11 cellular contexts compared by ENCODE assay signal in genomic region chrX:22800360-22800759, GRCh38.
DNase-seq lines count a peak whose midpoint lies in the region; ATAC-seq and FAIRE-seq lines count a peak whose summit lies in the region.
"Had no signal": no experiment of that assay in that cellular context is flagged by ENCODE, and none has a peak within 500 bp of the region (broad histone marks: within the 10 kb centered on the region; RNA-seq: fewer than 3 reads in every experiment).

No MANE protein-coding gene starts in this region.

- no peaks in the 10 kb centered on the region for H3K27me3 ChIP-seq in adipocyte (replicated peaks; ENCODE audit: control insufficient read depth, insufficient read depth, low read length)

- no peaks in the 10 kb centered on the region for H3K9me3 ChIP-seq in adipocyte (ENCODE audit: control insufficient read depth, low read length)

- FAIRE-seq in HTR-8/SVneo (lab: Jason Lieb, UNC), result peak; percentile 99
- FAIRE-seq: endometrium had no signal

- H3K9ac ChIP-seq in adipocyte (ENCODE audit: low read length), result no peak overlapping the region

- H3K4me1 ChIP-seq in adipocyte (ENCODE audit: control insufficient read depth, insufficient read depth, low read length), result peaks cover 11% of the 10 kb centered on the region

- no peak for ATAC-seq in HG02642 (IDR thresholded peaks at IDR 0.05; ENCODE audit: poor library complexity, unreplicated experiment)
- ATAC-seq in stimulated activated naive CD8-positive, alpha-beta T cell treated with anti-CD3 and anti-CD28 coated beads, Interleukin-15, Interleukin-2, amounts not matched to agents 100 U/mL and 50 U/mL, for 24 hours, result no peak

- no peaks in the 10 kb centered on the region for H3K36me3 ChIP-seq in adipocyte (ENCODE audit: control insufficient read depth, insufficient read depth, low read length, severe bottlenecking)

- DNase-seq in AG08396 (ENCODE audit: low spot score), result peak; percentile 41
- DNase-seq in HTR-8/SVneo (ENCODE audit: insufficient read length, low spot score), result peak; percentile 56
- peak; percentile 87 for DNase-seq in adipocyte (ENCODE audit: low read depth)
- peak; percentile 93 for DNase-seq in iris pigment epithelial cell (ENCODE audit: low read depth)
- no peak for DNase-seq in stimulated activated naive CD8-positive, alpha-beta T cell treated with anti-CD3 and anti-CD28 coated beads, Interleukin-15, Interleukin-2, amounts not matched to agents 100 U/mL and 50 U/mL, for 24 hours
- DNase-seq in NCI-H446 treated with DMSO at 0.1 percent for 48 hours (lab: John Stamatoyannopoulos, UW), result no peak
- no peak for DNase-seq in NCI-H82 (lab: John Stamatoyannopoulos, UW)
- DNase-seq: activated CD4-positive, alpha-beta memory T cell treated with anti-CD3 and anti-CD28 coated beads, Interleukin-2, amount 10 ng/mL, durations not matched to agents 7 days and 5 days; DMS79 had no signal

- no peak overlapping the region for H3K4me3 ChIP-seq in adipocyte (ENCODE audit: low read length)

Comparison
In these comparisons a context has a peak if more than half of its experiments do, and no peak if none do; other contexts are left out.
1. DNase-seq: peak in AG08396 (single experiment), HTR-8/SVneo (single experiment), adipocyte (single experiment) and iris pigment epithelial cell (single experiment); none in stimulated activated naive CD8-positive, alpha-beta T cell treated with anti-CD3 and anti-CD28 coated beads, Interleukin-15, Interleukin-2, amounts not matched to agents 100 U/mL and 50 U/mL, for 24 hours (single experiment), NCI-H446 treated with DMSO at 0.1 percent for 48 hours (single experiment) and NCI-H82 (single experiment).